1 cellular context compared by ENCODE assay signal in the genomic region with DNA sequence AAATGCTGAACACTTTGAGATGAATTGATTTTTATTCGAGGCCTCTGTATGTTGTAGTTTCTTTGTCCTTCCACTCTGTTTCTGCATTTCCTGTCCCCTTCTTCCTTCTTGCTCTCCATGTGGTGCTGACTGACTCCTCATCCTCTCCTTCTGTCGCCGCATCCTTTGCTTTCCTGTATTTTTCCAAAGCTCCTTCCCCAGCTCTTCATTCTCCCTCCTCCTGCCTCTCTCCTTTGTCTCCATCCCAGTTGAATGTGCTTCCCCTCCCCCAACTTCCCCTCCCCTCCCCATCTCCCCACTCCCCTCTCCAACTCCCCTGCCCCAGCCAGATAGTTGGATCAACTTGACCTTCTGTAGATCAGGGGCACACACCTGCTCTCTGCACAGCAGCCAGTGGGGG.
TF ChIP-seq lines count a peak whose summit lies in the region.

No MANE protein-coding gene starts in this region.

TF ChIP-seq in K562, 482 proteins besides CTCF, POLR2A, EP300 and RAD21:
- TF ChIP-seq RBM34 (IDR thresholded peaks at IDR 0.05; ENCODE audit: borderline replicate concordance, insufficient read depth, low read length), result no peak
- no peak for TF ChIP-seq ZNF785 (CRISPR knock-in tag; IDR thresholded peaks at IDR 0.05)
- no peak for TF ChIP-seq NELFE (IDR thresholded peaks at IDR 0.05; ENCODE audit: insufficient read depth, insufficient read length)
- no peak for TF ChIP-seq HOXB6 (CRISPR knock-in tag; IDR thresholded peaks at IDR 0.05; ENCODE audit: borderline replicate concordance)
- no peak for TF ChIP-seq GABPB1 (CRISPR knock-in tag; IDR thresholded peaks at IDR 0.05)
TF ChIP-seq in K562: peak in this region for 0.
